In genomic region chr2:208074610-208075356, GRCh38 we compare ENCODE assay signal across 2 cellular contexts.
TF ChIP-seq lines count a peak whose summit lies in the region.

No MANE protein-coding gene starts in this region.

TF ChIP-seq in GM23338, 12 proteins besides CTCF, POLR2A, EP300 and RAD21:
- TF ChIP-seq JUNB (IDR thresholded peaks at IDR 0.05; ENCODE audit: unreplicated experiment): no peak
- TF ChIP-seq CREB1 (CRISPR knock-in tag; IDR thresholded peaks at IDR 0.05; ENCODE audit: low read depth): no peak
- no peak for TF ChIP-seq POLR2AphosphoS5 (IDR thresholded peaks at IDR 0.05; ENCODE audit: low read depth)

TF ChIP-seq in HepG2, 621 proteins besides CTCF, POLR2A, EP300 and RAD21:
- TF ChIP-seq SRY (CRISPR knock-in tag; IDR thresholded peaks at IDR 0.05): no peak
- TF ChIP-seq ATF7 (IDR thresholded peaks at IDR 0.05): peak; percentile 17; the same call in 1 of the 2 replicates
- no peak for TF ChIP-seq ATF7 (CRISPR knock-in tag; IDR thresholded peaks at IDR 0.05)
